Comparison of ENCODE assay signal across 16 cellular contexts in the genomic region with DNA sequence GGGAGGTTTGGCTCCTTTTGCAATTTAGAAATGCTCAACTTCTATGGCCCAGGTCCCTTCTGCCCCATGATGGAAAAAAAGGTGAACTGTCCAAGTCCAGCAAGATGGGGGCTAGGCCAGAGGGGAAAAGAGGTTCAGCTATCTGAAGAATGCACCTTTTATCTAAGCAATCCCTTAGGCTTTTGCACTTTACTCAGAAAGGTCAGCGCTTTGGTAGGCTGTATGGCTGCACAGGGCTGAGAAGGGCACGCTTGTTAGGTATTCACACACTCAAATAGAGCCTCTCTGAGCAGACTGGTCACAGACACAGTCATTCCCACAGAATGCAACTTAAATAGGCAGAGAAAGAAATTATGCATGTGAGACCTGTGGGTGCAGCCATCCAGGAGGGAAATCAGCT. TPM values are rescaled to one million over a fixed set of nuclear protein-coding genes. Genes with fewer than 3 reads are reported as not detected.
A peak's percentile ranks its signal among the peaks of the same experiment; 100 is the strongest.
DNase-seq lines count a peak whose midpoint lies in the region; ATAC-seq and TF ChIP-seq lines count a peak whose summit lies in the region.
"Had no signal": no experiment of that assay in that cellular context is flagged by ENCODE, and none has a peak within 500 bp of the region (broad histone marks: within the 10 kb centered on the region; RNA-seq: fewer than 3 reads in every experiment).

No MANE protein-coding gene starts in this region.

- POLR2A ChIA-PET in Caco-2 (lab: Charles Lee): interaction anchor here (1.3 kb wide), 1 partner anchor 9 kb away, joined by 9 read pairs; no protein-coding TSS in a partner anchor

- no peak overlapping the region for H3K9ac ChIP-seq in neural progenitor cell

- H3K79me2 ChIP-seq in neural progenitor cell (ENCODE audit: low read depth): no peaks in the 10 kb centered on the region

- no peak for ATAC-seq in omental fat pad (ENCODE audit: low FRiP score)
- ATAC-seq: A549, GM12878, GM23338 had no signal

- no peak overlapping the region for H3K4me3 ChIP-seq in Caco-2 (ENCODE audit: low read depth, low read length)
- H3K4me3 ChIP-seq in neural progenitor cell: no peak overlapping the region
- H3K4me3 ChIP-seq: A549, GM12878, GM23338 had no signal

- H3K9me3 ChIP-seq in Caco-2: no peaks in the 10 kb centered on the region
- no peaks in the 10 kb centered on the region for H3K9me3 ChIP-seq in neural progenitor cell (ENCODE audit: low read depth)
- H3K9me3 ChIP-seq: A549 had no signal

- BruUV-seq in Caco-2 (replicated peaks; lab: Mats Ljungman, UMichigan): no TSS peak

- peak overlapping the region; percentile 15 for H3K4me3 Mint-ChIP-seq in Caco-2 (ENCODE audit: unreplicated experiment)
- no peak overlapping the region for H3K4me3 Mint-ChIP-seq in neural progenitor cell
- H3K4me3 Mint-ChIP-seq: CD4-positive, CD25-positive, alpha-beta regulatory T cell had no signal

- H3K9me3 Mint-ChIP-seq in Caco-2 (ENCODE audit: unreplicated experiment): no peaks in the 10 kb centered on the region
- H3K9me3 Mint-ChIP-seq in neural progenitor cell: peaks cover 9% of the 10 kb centered on the region
- H3K9me3 Mint-ChIP-seq: CD4-positive, CD25-positive, alpha-beta regulatory T cell; GM23338 had no signal

- H3K27me3 ChIP-seq in Caco-2 (replicated peaks; ENCODE audit: control insufficient read depth, insufficient read depth, low read length): no peaks in the 10 kb centered on the region
- peaks cover 87% of the 10 kb centered on the region for H3K27me3 ChIP-seq in neural progenitor cell

- peak overlapping the region; percentile 7 for H3K4me2 ChIP-seq in neural progenitor cell
- H3K4me2 ChIP-seq: A549, GM23338 had no signal

- H3K27me3 Mint-ChIP-seq in Caco-2 (ENCODE audit: insufficient read depth, unreplicated experiment): no peaks in the 10 kb centered on the region
- H3K27me3 Mint-ChIP-seq in neural progenitor cell (ENCODE audit: insufficient read depth, low read depth): peaks cover 6% of the 10 kb centered on the region

- H3K27ac ChIP-seq in neural progenitor cell: no peak overlapping the region
- H3K27ac ChIP-seq: A549 had no signal

- H4K20me1 ChIP-seq in neural progenitor cell (ENCODE audit: low read depth): no peaks in the 10 kb centered on the region

- peak; percentile 52 to 80 for DNase-seq in Caco-2
- DNase-seq in ecto neural progenitor cell (ENCODE audit: low spot score): peak; percentile 66
- DNase-seq in neural progenitor cell (ENCODE audit: low spot score): peak; percentile 49
- DNase-seq in NCI-H2107 treated with DMSO at 0.1 percent for 48 hours (lab: John Stamatoyannopoulos, UW; ENCODE audit: unreplicated experiment): no peak
- no peak for DNase-seq in mucosa of gallbladder (ENCODE audit: low spot score)
- no peak for DNase-seq in omental fat pad (ENCODE audit: low spot score)
- DNase-seq: Calu3; CD4-positive, CD25-positive, alpha-beta regulatory T cell; DMS 273 treated with DMSO at 0.1 percent for 48 hours; H7; IMR-90 had no signal

- intact Hi-C loops in Caco-2 (cut with micrococcal nuclease; ENCODE audit: unreplicated experiment): loop anchor here (1.0 to 2.0 kb wide), 2 partner anchors 9 to 113 kb away; no protein-coding TSS in a partner anchor

- CTCF ChIA-PET in Caco-2 (lab: Charles Lee): interaction anchor here (0.6 kb wide), 1 partner anchor 46 kb away, joined by 7 read pairs; no protein-coding TSS in a partner anchor

- H3K27ac Mint-ChIP-seq in Caco-2 (ENCODE audit: unreplicated experiment) (peak overlapping the region; percentile 80), neural progenitor cell (peak overlapping the region; percentile 51)
- H3K27ac Mint-ChIP-seq: CD4-positive, CD25-positive, alpha-beta regulatory T cell; GM23338 had no signal

- peaks cover 55% of the 10 kb centered on the region for H3K4me1 Mint-ChIP-seq in Caco-2 (ENCODE audit: low read depth, unreplicated experiment)
- H3K4me1 Mint-ChIP-seq in neural progenitor cell: peaks cover 74% of the 10 kb centered on the region
- H3K4me1 Mint-ChIP-seq: CD4-positive, CD25-positive, alpha-beta regulatory T cell had no signal

- H3F3A ChIP-seq in neural progenitor cell (ENCODE audit: low read depth): peaks cover 32% of the 10 kb centered on the region

- H3K36me3 ChIP-seq in Caco-2 (ENCODE audit: control insufficient read depth, insufficient read depth, low read length): no peaks in the 10 kb centered on the region
- H3K36me3 ChIP-seq in neural progenitor cell: no peaks in the 10 kb centered on the region

- H2AFZ ChIP-seq in neural progenitor cell (replicated peaks): no peak overlapping the region
- H2AFZ ChIP-seq: GM23338 had no signal

- no peak for TF ChIP-seq CTCF in Caco-2 (IDR thresholded peaks at IDR 0.05; ENCODE audit: insufficient read depth in 1 of 2, low read depth in 1 of 2, low read length in 1 of 2, severe bottlenecking in 1 of 2, unreplicated experiment in 1 of 2)
- no peak for TF ChIP-seq CTCF in neural progenitor cell (IDR thresholded peaks at IDR 0.05)
- no peak for TF ChIP-seq CTCF in omental fat pad (IDR thresholded peaks at IDR 0.05)

- H3K36me3 Mint-ChIP-seq in Caco-2 (ENCODE audit: insufficient read depth, unreplicated experiment) (no peaks in the 10 kb centered on the region), neural progenitor cell (no peaks in the 10 kb centered on the region)
- H3K36me3 Mint-ChIP-seq: CD4-positive, CD25-positive, alpha-beta regulatory T cell had no signal

- H3K4me1 ChIP-seq in Caco-2 (peaks cover 50% of the 10 kb centered on the region), neural progenitor cell (peaks cover 43% of the 10 kb centered on the region)

RNA-seq across cellular contexts. Expression of gene KANK4, which starts 31.0 kb away (rescaled TPM):
- total RNA-seq in Caco-2 (2022): 18.9 and 21.5 TPM in 2 replicates
- 0.40 TPM in 1 of 2 replicates, not detected in the other for total RNA-seq in neural progenitor cell (ENCODE audit: low replicate concordance)
- total RNA-seq in mucosa of gallbladder: 0.20 TPM
- total RNA-seq in omental fat pad: 1 to 10 TPM; 1.3 to 2.7 (median 1.7) TPM
- total RNA-seq: Calu3; CD4-positive, CD25-positive, alpha-beta regulatory T cell; Daoy; G401; GM12878; IMR-90 had no signal

Comparison
In these comparisons a context has a peak if more than half of its experiments do, and no peak if none do; other contexts are left out.
1. DNase-seq: peak in Caco-2 (2 of 2), ecto neural progenitor cell (single experiment) and neural progenitor cell (single experiment); none in NCI-H2107 treated with DMSO at 0.1 percent for 48 hours (single experiment), mucosa of gallbladder (single experiment) and omental fat pad (single experiment).